In genomic region chr10:13904053-13904452, GRCh38 we compare ENCODE assay signal across 25 cellular contexts.
DNase-seq lines count a peak whose midpoint lies in the region; ATAC-seq and TF ChIP-seq lines count a peak whose summit lies in the region.
"Had no signal": no experiment of that assay in that cellular context is flagged by ENCODE, and none has a peak within 500 bp of the region (broad histone marks: within the 10 kb centered on the region; RNA-seq: fewer than 3 reads in every experiment).

No MANE protein-coding gene starts in this region.

- H3K4me3 ChIP-seq in cardiac muscle cell (no peak overlapping the region), mesodermal cell (ENCODE audit: extremely low read depth, insufficient read depth, low read length, poor library complexity, severe bottlenecking) (no peak overlapping the region), subcutaneous abdominal adipose tissue (ENCODE audit: low read depth in 1 of 5, low read length in 5 of 5) (no peak overlapping the region), thyroid gland (replicated peaks in 1 of 3) (no peak overlapping the region)
- H3K4me3 ChIP-seq: body of pancreas, HAP-1, pancreas, SJSA1 had no signal

- H3K9me3 ChIP-seq in cardiac muscle cell (ENCODE audit: low read depth) (no peaks in the 10 kb centered on the region), mesodermal cell (ENCODE audit: control insufficient read depth, low read length) (no peaks in the 10 kb centered on the region), subcutaneous abdominal adipose tissue (ENCODE audit: control insufficient read depth in 5 of 5, low read length in 5 of 5) (no peaks in the 10 kb centered on the region), thyroid gland (no peaks in the 10 kb centered on the region)
- H3K9me3 ChIP-seq: BE2C, body of pancreas, HAP-1, pancreas had no signal

- TF ChIP-seq POLR2A in thyroid gland (IDR thresholded peaks at IDR 0.05) = no peak

- no peak for ATAC-seq in Right ventricle myocardium inferior
- ATAC-seq in HG03095 (IDR thresholded peaks at IDR 0.05; ENCODE audit: unreplicated experiment) = no peak
- ATAC-seq: activated naive CD4-positive, alpha-beta T cell treated with anti-CD3 and anti-CD28 coated beads, Interleukin-2, amount 50 U/mL, for 72 hours; activated T-cell treated with anti-CD3 and anti-CD28 coated beads, Interleukin-2, amount 50 U/mL, for 4 hours; body of pancreas; left colon had no signal

- H3K9ac ChIP-seq in subcutaneous abdominal adipose tissue (ENCODE audit: low read length in 5 of 5) = peak overlapping the region in 1 of 5 donors; percentile 37

- TF ChIP-seq CTCF in cardiac muscle cell (IDR thresholded peaks at IDR 0.05; ENCODE audit: low read depth, low read length) (no peak), glutamatergic neuron (IDR thresholded peaks at IDR 0.05; ENCODE audit: partially characterized antibody, unreplicated experiment) (no peak), thyroid gland (IDR thresholded peaks at IDR 0.05) (no peak)

- peaks cover 4% of the 10 kb centered on the region for H3K9me3 Mint-ChIP-seq in glutamatergic neuron (ENCODE audit: unreplicated experiment)
- H3K9me3 Mint-ChIP-seq: activated T-cell treated with anti-CD3 and anti-CD28 coated beads, Interleukin-2, amount 50 U/mL, for 4 hours; stimulated activated naive CD8-positive, alpha-beta T cell treated with anti-CD3 and anti-CD28 coated beads, Interleukin-15, Interleukin-2, amounts not matched to agents 100 ng/mL and 50 ng/mL, for 24 hours had no signal

- intact Hi-C loops in Right ventricle myocardium inferior (cut with DNase I) (no loop called here), thyroid gland (cut with DNase I) (no loop called here)

- H3K4me1 ChIP-seq in cardiac muscle cell (ENCODE audit: low read depth) = peaks cover 3% of the 10 kb centered on the region
- H3K4me1 ChIP-seq in mesodermal cell (ENCODE audit: control insufficient read depth, insufficient read depth, low read length, poor library complexity, severe bottlenecking) = peaks cover 6% of the 10 kb centered on the region
- H3K4me1 ChIP-seq in subcutaneous abdominal adipose tissue (ENCODE audit: control insufficient read depth in 5 of 5, insufficient read depth in 5 of 5, low read length in 5 of 5) = peaks cover 3 to 20% (median 10%) of the 10 kb centered on the region in 5 donors
- H3K4me1 ChIP-seq in thyroid gland = no peaks in the 10 kb centered on the region
- H3K4me1 ChIP-seq: BE2C, body of pancreas, Caco-2, HAP-1, pancreas, SJSA1 had no signal

- peaks cover 2% of the 10 kb centered on the region for H3K27me3 ChIP-seq in cardiac muscle cell
- no peaks in the 10 kb centered on the region for H3K27me3 ChIP-seq in subcutaneous abdominal adipose tissue (ENCODE audit: control insufficient read depth in 5 of 5, insufficient read depth in 4 of 5, low read length in 5 of 5)
- no peaks in the 10 kb centered on the region for H3K27me3 ChIP-seq in thyroid gland
- H3K27me3 ChIP-seq: BE2C, body of pancreas, pancreas, SJSA1 had no signal

- 68 to 76% methylated on average over 9 to 16 of the region's 16 CpGs for WGBS in mesodermal cell (ENCODE audit: insufficient coverage in 2 of 2), 2 experiments
- WGBS in thyroid gland, 2 donors = 84% methylated on average over 16 of the region's 16 CpGs

- H3K36me3 ChIP-seq in cardiac muscle cell (no peaks in the 10 kb centered on the region), mesodermal cell (ENCODE audit: control insufficient read depth, insufficient read depth, low read length) (no peaks in the 10 kb centered on the region), subcutaneous abdominal adipose tissue (ENCODE audit: control insufficient read depth in 5 of 5, insufficient read depth in 5 of 5, low read length in 5 of 5) (no peaks in the 10 kb centered on the region), thyroid gland (no peaks in the 10 kb centered on the region)
- H3K36me3 ChIP-seq: BE2C, HAP-1, pancreas, SJSA1 had no signal

- H3K27me3 Mint-ChIP-seq in glutamatergic neuron (ENCODE audit: unreplicated experiment) = no peaks in the 10 kb centered on the region

- H3K27ac Mint-ChIP-seq in glutamatergic neuron (ENCODE audit: unreplicated experiment) = peak overlapping the region; percentile 69
- H3K27ac Mint-ChIP-seq: activated naive CD4-positive, alpha-beta T cell treated with anti-CD3 and anti-CD28 coated beads, Interleukin-2, amount 50 U/mL, for 72 hours; stimulated activated naive CD8-positive, alpha-beta T cell treated with anti-CD3 and anti-CD28 coated beads, Interleukin-15, Interleukin-2, amounts not matched to agents 100 ng/mL and 50 ng/mL, for 24 hours had no signal

- peak overlapping the region; percentile 27 for H3K4me3 Mint-ChIP-seq in glutamatergic neuron (ENCODE audit: unreplicated experiment)
- H3K4me3 Mint-ChIP-seq: activated T-cell treated with anti-CD3 and anti-CD28 coated beads, Interleukin-2, amount 50 U/mL, for 4 hours; stimulated activated naive CD8-positive, alpha-beta T cell treated with anti-CD3 and anti-CD28 coated beads, Interleukin-15, Interleukin-2, amounts not matched to agents 100 ng/mL and 50 ng/mL, for 24 hours had no signal

- H3K4me1 Mint-ChIP-seq in glutamatergic neuron (ENCODE audit: low read depth, unreplicated experiment) = peaks cover 6% of the 10 kb centered on the region

- H3K27ac ChIP-seq in cardiac muscle cell = no peak overlapping the region
- H3K27ac ChIP-seq in mesodermal cell (ENCODE audit: low read depth, low read length, severe bottlenecking) = peak overlapping the region; percentile 49
- peak overlapping the region; percentile 10 for H3K27ac ChIP-seq in subcutaneous abdominal adipose tissue (ENCODE audit: low read depth, low read length)
- no peak overlapping the region for H3K27ac ChIP-seq in thyroid gland
- H3K27ac ChIP-seq: body of pancreas, epithelial cell of prostate, pancreas, SJSA1 had no signal

- H3K36me3 Mint-ChIP-seq in glutamatergic neuron (ENCODE audit: unreplicated experiment) = peaks cover 5% of the 10 kb centered on the region
- H3K36me3 Mint-ChIP-seq: activated naive CD4-positive, alpha-beta T cell treated with anti-CD3 and anti-CD28 coated beads, Interleukin-2, amount 50 U/mL, for 72 hours had no signal

- DNase-seq in cardiac muscle cell (ENCODE audit: low read depth in 1 of 2, low spot score in 1 of 2) = peak; percentile 5 to 24
- no peak for DNase-seq in Right ventricle myocardium inferior (ENCODE audit: missing footprints)
- DNase-seq in glutamatergic neuron = peak; percentile 17
- DNase-seq in DMS153 treated with DMSO at 0.1 percent for 48 hours (lab: John Stamatoyannopoulos, UW; ENCODE audit: unreplicated experiment) = no peak
- no peak for DNase-seq in thyroid gland
- DNase-seq: activated T-cell treated with anti-CD3 and anti-CD28 coated beads, Interleukin-2, amount 50 U/mL, for 4 hours; BE2C; Caco-2; dermis blood vessel endothelial cell; foreskin fibroblast; left colon; NCI-H1417 treated with DMSO at 0.1 percent for 48 hours; NCI-H2171; NCI-H69; OCI-M1; pancreas had no signal

Comparison
In these comparisons a context has a peak if more than half of its experiments do, and no peak if none do; other contexts are left out.
1. DNase-seq: peak in cardiac muscle cell (2 of 2) and glutamatergic neuron (single experiment); none in Right ventricle myocardium inferior (single experiment), DMS153 treated with DMSO at 0.1 percent for 48 hours (single experiment) and thyroid gland (0 of 2).
2. H3K27ac ChIP-seq: peak in mesodermal cell (single experiment) and subcutaneous abdominal adipose tissue (single experiment); none in cardiac muscle cell (single experiment) and thyroid gland (0 of 3).